ENCODE assay signal across 16 cellular contexts in the genomic region with DNA sequence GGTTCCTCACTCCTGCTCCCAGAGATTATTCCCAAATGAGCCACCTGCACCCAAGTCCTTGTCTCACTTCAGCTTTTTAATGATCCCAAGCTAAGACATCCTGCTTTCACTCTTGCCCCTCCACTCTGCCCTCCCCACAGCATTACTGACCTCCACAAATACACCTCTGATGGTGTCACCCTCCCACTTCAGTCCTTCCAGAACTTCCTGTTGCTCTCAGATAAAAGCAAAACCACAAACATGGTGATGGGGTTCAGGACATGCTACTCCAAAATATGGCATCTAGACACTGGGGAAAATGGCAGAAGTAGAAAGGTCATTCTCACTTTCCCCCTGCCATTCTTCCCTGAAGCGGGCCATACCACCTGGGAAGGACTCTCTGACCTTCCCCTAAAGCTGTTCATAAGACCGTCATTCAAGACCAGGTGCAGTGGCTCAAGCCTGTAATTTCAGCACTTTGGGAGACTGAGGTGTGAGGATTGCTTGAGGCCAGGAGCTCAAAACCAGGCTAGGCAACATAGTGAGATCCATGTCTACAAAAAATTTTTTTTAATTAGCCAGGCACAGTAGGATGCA.
DNase-seq lines count a peak whose midpoint lies in the region; ATAC-seq, FAIRE-seq and TF ChIP-seq lines count a peak whose summit lies in the region.
"Had no signal": no experiment of that assay in that cellular context is flagged by ENCODE, and none has a peak within 500 bp of the region (broad histone marks: within the 10 kb centered on the region; RNA-seq: fewer than 3 reads in every experiment).

No MANE protein-coding gene starts in this region.

- peaks cover 9% of the 10 kb centered on the region; the same call in 1 of the 2 replicates for H3F3A ChIP-seq in PC-9 (ENCODE audit: insufficient read depth, low read depth)

- peak overlapping the region; percentile 70 for H4K91ac ChIP-seq in H1 (replicated peaks; ENCODE audit: insufficient read length, low read length)

- no peak overlapping the region for H4K5ac ChIP-seq in H1 (ENCODE audit: insufficient read length, low read depth, low read length)

- H3K4me3 Mint-ChIP-seq in Caco-2 (ENCODE audit: unreplicated experiment), result no peak overlapping the region
- no peak overlapping the region for H3K4me3 Mint-ChIP-seq in activated T-cell treated with anti-CD3 and anti-CD28 coated beads, Interleukin-2, amount 50 U/mL, for 4 hours
- H3K4me3 Mint-ChIP-seq: B cell; CD8-positive, alpha-beta T cell had no signal

- TF ChIP-seq EP300 in H1 (IDR thresholded peaks at IDR 0.05; ENCODE audit: borderline replicate concordance in 1 of 2, low read depth in 2 of 2, low read length in 2 of 2), result no peak
- no peak for TF ChIP-seq EP300 in sigmoid colon (IDR thresholded peaks at IDR 0.05)

- H3K23ac ChIP-seq in H1 (ENCODE audit: insufficient read length), result no peak overlapping the region

- no peak for TF ChIP-seq RAD21 in H1 (IDR thresholded peaks at IDR 0.05 in 1 of 2, conservative IDR thresholded peaks at IDR 0.05 in 1 of 2; ENCODE audit: low read depth in 2 of 2, low read length in 2 of 2)

- 86% methylated on average over 2 of the region's 2 CpGs; no CpG with 5 or more reads in 1 of the 2 experiments for WGBS in H1 (ENCODE audit: extremely low coverage in 1 of 2, insufficient coverage in 1 of 2, insufficient read length in 1 of 2, insufficient replicate concordance in 2 of 2, low coverage in 1 of 2, low lambda C conversion rate in 2 of 2, missing lambda C conversion rate in 1 of 2), 2 experiments
- 91 to 93% methylated on average over 2 of the region's 2 CpGs for WGBS in sigmoid colon, 2 donors
- WGBS in psoas muscle, 3 donors, result 72 to 80% (median 76%) methylated on average over 2 of the region's 2 CpGs

- H3K4me2 ChIP-seq in PC-9 (peak overlapping the region; percentile 63), H1 (ENCODE audit: insufficient read depth in 1 of 2, low read depth in 2 of 2, low read length in 2 of 2) (no peak overlapping the region)
- H3K4me2 ChIP-seq: BLaER1 treated with 17β-estradiol and CSF1 and Interleukin-3, amounts not matched to agents 10 nM and 100 nM had no signal

- intact Hi-C loops in Caco-2 (cut with micrococcal nuclease; ENCODE audit: unreplicated experiment), result loop anchor here (5.0 kb wide), 1 partner anchor 67 kb away; a partner anchor contains a TSS
- intact Hi-C loops in PC-9 (cut with micrococcal nuclease; ENCODE audit: unreplicated experiment), result no loop called here
- intact Hi-C loops in sigmoid colon (cut with DNase I), result no loop called here
- intact Hi-C loops in psoas muscle (cut with DNase I), result no loop called here

- H2AFZ ChIP-seq in PC-9 (no peak overlapping the region), H1 (ENCODE audit: low read length) (no peak overlapping the region)

- H3K36me3 ChIP-seq in Caco-2 (ENCODE audit: control insufficient read depth, insufficient read depth, low read length), result no peaks in the 10 kb centered on the region
- no peaks in the 10 kb centered on the region for H3K36me3 ChIP-seq in PC-9 (ENCODE audit: low read depth)
- no peaks in the 10 kb centered on the region; a peak in 1 of 8 replicates for H3K36me3 ChIP-seq in H1 (ENCODE audit: control insufficient read depth in 2 of 4, insufficient read depth in 4 of 4, low read length in 3 of 4)
- no peaks in the 10 kb centered on the region for H3K36me3 ChIP-seq in sigmoid colon
- no peaks in the 10 kb centered on the region for H3K36me3 ChIP-seq in psoas muscle (ENCODE audit: insufficient read depth in 1 of 2, low read depth in 1 of 2)
- H3K36me3 ChIP-seq: HAP-1 had no signal

- H2AK5ac ChIP-seq in H1 (ENCODE audit: low read depth, low read length), result peak overlapping the region; percentile 66

- no peak for DNase-seq in Caco-2
- DNase-seq in PC-9, result no peak
- DNase-seq in H1 (ENCODE audit: low read depth in 1 of 2, low spot score in 2 of 2), result no peak
- DNase-seq in sigmoid colon, result peak; percentile 12
- DNase-seq in anterior cingulate cortex (lab: John Stamatoyannopoulos, UW), result no peak
- DNase-seq in activated T-cell treated with anti-CD3 and anti-CD28 coated beads, Interleukin-2, amount 50 U/mL, for 4 hours, result no peak
- DNase-seq in psoas muscle, result no peak
- DNase-seq: CD8-positive, alpha-beta T cell; DMS 273 treated with DMSO at 0.1 percent for 48 hours; DND-41; EL had no signal

- H2BK5ac ChIP-seq in H1 (ENCODE audit: low read depth, low read length), result peak overlapping the region; percentile 85; the same call in 1 of the 2 replicates

- H3K27me3 ChIP-seq in Caco-2 (replicated peaks; ENCODE audit: control insufficient read depth, insufficient read depth, low read length), result no peaks in the 10 kb centered on the region
- H3K27me3 ChIP-seq in PC-9 (ENCODE audit: insufficient read depth, low read depth), result no peaks in the 10 kb centered on the region
- H3K27me3 ChIP-seq in H1 (replicated peaks in 1 of 4; ENCODE audit: control insufficient read depth in 3 of 4, extremely low read depth in 1 of 4, insufficient read depth in 3 of 4, low read length in 3 of 4), result no peaks in the 10 kb centered on the region
- peaks cover 0 to 6% (median 0%) of the 10 kb centered on the region in 3 donors for H3K27me3 ChIP-seq in sigmoid colon
- peaks cover 0 to 2% (median 0%) of the 10 kb centered on the region in 3 donors for H3K27me3 ChIP-seq in psoas muscle (ENCODE audit: insufficient read depth in 3 of 3, low read length in 2 of 3)
- H3K27me3 ChIP-seq: BLaER1 treated with 17β-estradiol and CSF1 and Interleukin-3, amounts not matched to agents 10 nM and 100 nM had no signal

- no peak for ATAC-seq in activated T-cell treated with anti-CD3 and anti-CD28 coated beads, Interleukin-2, amount 50 U/mL, for 4 hours
- no peak for ATAC-seq in psoas muscle
- ATAC-seq: CD8-positive, alpha-beta T cell; GM12878 had no signal

- H3K14ac ChIP-seq in H1 (ENCODE audit: insufficient read length), result no peak overlapping the region

- H3K9me3 Mint-ChIP-seq in Caco-2 (ENCODE audit: unreplicated experiment), result peaks cover 30% of the 10 kb centered on the region
- H3K9me3 Mint-ChIP-seq in activated T-cell treated with anti-CD3 and anti-CD28 coated beads, Interleukin-2, amount 50 U/mL, for 4 hours, result peaks cover 7% of the 10 kb centered on the region

- TF ChIP-seq CTCF in Caco-2 (IDR thresholded peaks at IDR 0.05; ENCODE audit: insufficient read depth in 1 of 2, low read depth in 1 of 2, low read length in 1 of 2, severe bottlenecking in 1 of 2, unreplicated experiment in 1 of 2), result no peak
- TF ChIP-seq CTCF in PC-9 (conservative IDR thresholded peaks at IDR 0.05), result no peak
- TF ChIP-seq CTCF in H1 (IDR thresholded peaks at IDR 0.05; ENCODE audit: control extremely low read depth in 1 of 3, insufficient read depth in 1 of 3, low read depth in 1 of 3, low read length in 3 of 3), result no peak
- TF ChIP-seq CTCF in sigmoid colon (IDR thresholded peaks at IDR 0.05), result no peak
- no peak for TF ChIP-seq CTCF in psoas muscle (IDR thresholded peaks at IDR 0.05)

- H3K27me3 Mint-ChIP-seq in Caco-2 (ENCODE audit: insufficient read depth, unreplicated experiment), result no peaks in the 10 kb centered on the region
- peaks cover 19% of the 10 kb centered on the region for H3K27me3 Mint-ChIP-seq in activated T-cell treated with anti-CD3 and anti-CD28 coated beads, Interleukin-2, amount 50 U/mL, for 4 hours (ENCODE audit: low read depth)

- FAIRE-seq in H1 (lab: Jason Lieb, UNC), result no peak
- FAIRE-seq: GM12878, GM19239 had no signal

- H3K27ac ChIP-seq in PC-9 (peak overlapping the region; percentile 80), H1 (ENCODE audit: low read depth, low read length) (no peak overlapping the region), sigmoid colon (no peak overlapping the region), psoas muscle (no peak overlapping the region)
- H3K27ac ChIP-seq: BLaER1 treated with 17β-estradiol and CSF1 and Interleukin-3, amounts not matched to agents 10 nM and 100 nM had no signal

- H4K8ac ChIP-seq in H1 (ENCODE audit: extremely low read depth, insufficient read depth, low read length), result no peak overlapping the region

- BruUV-seq in Caco-2 (replicated peaks; lab: Mats Ljungman, UMichigan), result no TSS peak
- BruUV-seq in PC-9 (replicated peaks; lab: Mats Ljungman, UMichigan), result no TSS peak

- TF ChIP-seq POLR2A in H1 (IDR thresholded peaks at IDR 0.05; ENCODE audit: control extremely low read depth in 1 of 2, low read depth in 2 of 2, low read length in 2 of 2) (no peak), sigmoid colon (IDR thresholded peaks at IDR 0.05) (no peak)

- H2BK120ac ChIP-seq in H1 (replicated peaks; ENCODE audit: low read depth, low read length), result peak overlapping the region; percentile 36

- peak overlapping the region; percentile 73 for H3K27ac Mint-ChIP-seq in Caco-2 (ENCODE audit: unreplicated experiment)
- H3K27ac Mint-ChIP-seq: B cell; CD8-positive, alpha-beta T cell had no signal

- H2BK15ac ChIP-seq in H1 (ENCODE audit: low read length), result peak overlapping the region; percentile 48

- POLR2A ChIA-PET in Caco-2 (lab: Charles Lee), result no interaction called here
- POLR2A ChIA-PET in PC-9 (lab: Charles Lee; ENCODE audit: unreplicated experiment), result no interaction called here
- POLR2A ChIA-PET in H1 (lab: Charles Lee; ENCODE audit: partially characterized antibody), result interaction anchor here (1.1 kb wide), 1 partner anchor 14 kb away, joined by 3 read pairs; no protein-coding TSS in a partner anchor

- no peaks in the 10 kb centered on the region for H3K79me2 ChIP-seq in PC-9 (ENCODE audit: low read depth)
- H3K79me2 ChIP-seq in H1 (ENCODE audit: control insufficient read depth in 1 of 2, insufficient read depth in 2 of 2, low read length in 2 of 2), result no peaks in the 10 kb centered on the region

- CTCF ChIA-PET in Caco-2 (lab: Charles Lee) (no interaction called here), PC-9 (lab: Charles Lee) (no interaction called here), H1 (lab: Charles Lee; ENCODE audit: partially characterized antibody) (interaction anchor here (0.7 to 2.1 kb wide), 6 partner anchors 26 to 652 kb away, joined by 3 to 7 read pairs (median 3); no protein-coding TSS in a partner anchor)

- H2BK12ac ChIP-seq in H1 (ENCODE audit: low read depth, low read length), result peak overlapping the region; percentile 98; the same call in 1 of the 2 replicates

- H3K36me3 Mint-ChIP-seq in Caco-2 (ENCODE audit: insufficient read depth, unreplicated experiment), result peaks cover 12% of the 10 kb centered on the region
- no peaks in the 10 kb centered on the region for H3K36me3 Mint-ChIP-seq in activated T-cell treated with anti-CD3 and anti-CD28 coated beads, Interleukin-2, amount 50 U/mL, for 4 hours (ENCODE audit: insufficient read depth)
- H3K36me3 Mint-ChIP-seq: CD8-positive, alpha-beta T cell had no signal

- H3K9me3 ChIP-seq in Caco-2, result peaks cover 8% of the 10 kb centered on the region
- peaks cover 5% of the 10 kb centered on the region; the same call in 1 of the 2 replicates for H3K9me3 ChIP-seq in PC-9 (ENCODE audit: insufficient read depth, low read depth)
- H3K9me3 ChIP-seq in H1 (ENCODE audit: insufficient read depth in 2 of 2, low read depth in 1 of 2, low read length in 1 of 2), result no peaks in the 10 kb centered on the region
- H3K9me3 ChIP-seq in sigmoid colon, result peaks cover 2 to 12% (median 6%) of the 10 kb centered on the region in 4 donors
- no peaks in the 10 kb centered on the region for H3K9me3 ChIP-seq in psoas muscle

- H3K9ac ChIP-seq in H1 (replicated peaks in 1 of 4; ENCODE audit: extremely low read depth in 1 of 4, low read depth in 3 of 4, low read length in 3 of 4), result no peak overlapping the region
- H3K9ac ChIP-seq: BLaER1 treated with 17β-estradiol and CSF1 and Interleukin-3, amounts not matched to agents 10 nM and 100 nM had no signal

- H3K4me3 ChIP-seq in Caco-2 (ENCODE audit: low read depth, low read length) (no peak overlapping the region), PC-9 (no peak overlapping the region), H1 (ENCODE audit: extremely low read depth in 1 of 4, insufficient read depth in 2 of 4, low read depth in 3 of 4, low read length in 4 of 4) (no peak overlapping the region), sigmoid colon (no peak overlapping the region), psoas muscle (no peak overlapping the region)
- H3K4me3 ChIP-seq: BLaER1 treated with 17β-estradiol and CSF1 and Interleukin-3, amounts not matched to agents 10 nM and 100 nM; GM12878; HAP-1 had no signal

- no peaks in the 10 kb centered on the region for H3K9me2 ChIP-seq in PC-9 (ENCODE audit: insufficient read depth)

- H3K4me1 Mint-ChIP-seq in Caco-2 (ENCODE audit: low read depth, unreplicated experiment), result peaks cover 32% of the 10 kb centered on the region
- no peaks in the 10 kb centered on the region for H3K4me1 Mint-ChIP-seq in activated T-cell treated with anti-CD3 and anti-CD28 coated beads, Interleukin-2, amount 50 U/mL, for 4 hours (ENCODE audit: low read depth)
- H3K4me1 Mint-ChIP-seq: B cell had no signal

- H3K4me1 ChIP-seq in Caco-2 (peaks cover 34% of the 10 kb centered on the region), PC-9 (replicated peaks; ENCODE audit: insufficient read depth) (peaks cover 19% of the 10 kb centered on the region), H1 (replicated peaks in 1 of 4; ENCODE audit: control insufficient read depth in 3 of 4, insufficient read depth in 4 of 4, low read length in 3 of 4) (peaks cover 17 to 38% (median 26%) of the 10 kb centered on the region in 4 experiments), sigmoid colon (no peaks in the 10 kb centered on the region), psoas muscle (no peaks in the 10 kb centered on the region)
- H3K4me1 ChIP-seq: BLaER1 treated with 17β-estradiol and CSF1 and Interleukin-3, amounts not matched to agents 10 nM and 100 nM had no signal

- H4K20me1 ChIP-seq in PC-9 (ENCODE audit: insufficient read depth), result no peaks in the 10 kb centered on the region
- no peaks in the 10 kb centered on the region for H4K20me1 ChIP-seq in H1 (replicated peaks in 1 of 2; ENCODE audit: control insufficient read depth in 1 of 2, insufficient read depth in 2 of 2, low read length in 2 of 2)
- H4K20me1 ChIP-seq: BLaER1 treated with 17β-estradiol and CSF1 and Interleukin-3, amounts not matched to agents 10 nM and 100 nM had no signal

- no peaks in the 10 kb centered on the region for H3K79me1 ChIP-seq in H1 (ENCODE audit: low read depth, low read length)

- H3K18ac ChIP-seq in H1 (ENCODE audit: extremely low read depth, low read length), result peak overlapping the region; percentile 64

- H2BK20ac ChIP-seq in H1 (ENCODE audit: low read length), result peak overlapping the region; percentile 83

- no peak overlapping the region for H3K4ac ChIP-seq in H1 (replicated peaks; ENCODE audit: insufficient read length, low read depth, low read length)

- peaks cover 3% of the 10 kb centered on the region; the same call in 1 of the 2 replicates for H3K23me2 ChIP-seq in H1 (ENCODE audit: low read depth, low read length)

- no peak overlapping the region for H3K56ac ChIP-seq in H1 (replicated peaks; ENCODE audit: insufficient read length, low read depth, low read length)
